14 cellular contexts compared by ENCODE assay signal in genomic region chr18:35282353-35282752, GRCh38. TPM values are rescaled to one million over a fixed set of nuclear protein-coding genes. Genes with fewer than 3 reads are reported as not detected.
DNase-seq lines count a peak whose midpoint lies in the region; ATAC-seq and TF ChIP-seq lines count a peak whose summit lies in the region.
"Had no signal": no experiment of that assay in that cellular context is flagged by ENCODE, and none has a peak within 500 bp of the region (broad histone marks: within the 10 kb centered on the region; RNA-seq: fewer than 3 reads in every experiment).

No MANE protein-coding gene starts in this region.

- H3K4me3 Mint-ChIP-seq in CD4-positive, alpha-beta memory T cell = no peak overlapping the region

- ATAC-seq in GM19328 (IDR thresholded peaks at IDR 0.05; ENCODE audit: unreplicated experiment) = no peak

- peaks cover 0 to 13% (median under 1%) of the 10 kb centered on the region in 8 donors for H3K9me3 Mint-ChIP-seq in CD4-positive, alpha-beta memory T cell

- no peaks in the 10 kb centered on the region for H3K4me1 ChIP-seq in CD4-positive, alpha-beta memory T cell (ENCODE audit: insufficient read depth, low read length)
- H3K4me1 ChIP-seq: Peyer's patch had no signal

- H3K9me3 ChIP-seq in CD4-positive, alpha-beta memory T cell (ENCODE audit: control insufficient read depth in 1 of 2, low read length in 2 of 2) = no peaks in the 10 kb centered on the region
- H3K9me3 ChIP-seq: Peyer's patch had no signal

- DNase-seq in AG09319 (ENCODE audit: extremely low read depth, low read depth) (peak; percentile 44), HS-27A (ENCODE audit: low read depth) (peak; percentile 79), astrocyte of the spinal cord (ENCODE audit: low read depth, low spot score) (peak; percentile 74), iris pigment epithelial cell (ENCODE audit: low read depth) (peak; percentile 93), D341Med (ENCODE audit: low spot score) (no peak), mucosa of gallbladder (ENCODE audit: low spot score) (no peak)
- no peak for DNase-seq in CD4-positive, alpha-beta memory T cell
- DNase-seq: activated CD8-positive, alpha-beta memory T cell treated with anti-CD3 and anti-CD28 coated beads, Interleukin-2, amount 50 U/mL, for 48 hours; left cardiac atrium; NCI-H2171 treated with DMSO at 0.1 percent for 48 hours; nucleus accumbens; Peyer's patch had no signal

- H3K4me1 Mint-ChIP-seq in CD4-positive, alpha-beta memory T cell = peaks cover 0 to 12% (median 6%) of the 10 kb centered on the region in 4 donors
- H3K4me1 Mint-ChIP-seq: brain had no signal

- TF ChIP-seq CTCF in AG09319 (IDR thresholded peaks at IDR 0.05; ENCODE audit: low read depth, low read length) = no peak
- no peak for TF ChIP-seq CTCF in astrocyte of the spinal cord (IDR thresholded peaks at IDR 0.05; ENCODE audit: low read depth, low read length)

- peak overlapping the region in 1 of 7 donors; percentile 32 for H3K27ac Mint-ChIP-seq in CD4-positive, alpha-beta memory T cell
- H3K27ac Mint-ChIP-seq: brain had no signal

- H3K4me3 ChIP-seq in astrocyte of the spinal cord (ENCODE audit: low read depth, low read length) = no peak overlapping the region
- H3K4me3 ChIP-seq in CD4-positive, alpha-beta memory T cell (ENCODE audit: low read length in 2 of 2) = no peak overlapping the region
- H3K4me3 ChIP-seq: Peyer's patch had no signal

- intact Hi-C loops in CD4-positive, alpha-beta memory T cell (cut with micrococcal nuclease) = no loop called here

- no peaks in the 10 kb centered on the region for H3K27me3 Mint-ChIP-seq in CD4-positive, alpha-beta memory T cell
- H3K27me3 Mint-ChIP-seq: brain had no signal

- CTCF ChIA-PET in CD4-positive, alpha-beta memory T cell (lab: Charles Lee; ENCODE audit: partially characterized antibody) = interaction anchor here (1.3 kb wide), 1 partner anchor 104 kb away, joined by 3 read pairs; no protein-coding TSS in a partner anchor

- POLR2A ChIA-PET in CD4-positive, alpha-beta memory T cell (lab: Charles Lee; ENCODE audit: partially characterized antibody) = interaction anchor here (0.6 kb wide), 1 partner anchor 8 kb away, joined by 3 read pairs; the partner anchor contains the start of gene ZSCAN30

- in situ Hi-C loops in astrocyte of the spinal cord (cut with HindIII; ENCODE audit: low sequenced_read_pairs) = no loop called here

- no peaks in the 10 kb centered on the region for H3K36me3 ChIP-seq in CD4-positive, alpha-beta memory T cell (ENCODE audit: insufficient read depth, low read length)
- H3K36me3 ChIP-seq: Peyer's patch had no signal

- H3K27me3 ChIP-seq in CD4-positive, alpha-beta memory T cell (ENCODE audit: insufficient read depth, low read length) = no peaks in the 10 kb centered on the region
- H3K27me3 ChIP-seq: Peyer's patch had no signal

- peaks cover 12 to 27% of the 10 kb centered on the region in 2 donors for H3K36me3 Mint-ChIP-seq in CD4-positive, alpha-beta memory T cell

- H3K27ac ChIP-seq in CD4-positive, alpha-beta memory T cell (ENCODE audit: low read depth, low read length) = no peak overlapping the region
- H3K27ac ChIP-seq: Peyer's patch had no signal

RNA-seq across cellular contexts. Expression of gene ZSCAN30, which starts 7.7 kb away (rescaled TPM):
- 17.9 TPM for total RNA-seq in mucosa of gallbladder
- total RNA-seq in CD4-positive, alpha-beta memory T cell = 10 to 100 TPM; 16.9 to 18.4 TPM
- polyA plus RNA-seq in CD4-positive, alpha-beta memory T cell = 1 to 10 TPM; 2.6 to 5.6 TPM

RNA-seq across cellular contexts. Expression of gene ZNF397, which starts 41.5 kb away (rescaled TPM):
- total RNA-seq in mucosa of gallbladder = 33.1 TPM
- total RNA-seq in CD4-positive, alpha-beta memory T cell = 10 to 100 TPM; 56.1 to 58.5 TPM
- polyA plus RNA-seq in CD4-positive, alpha-beta memory T cell = 1 to 10 TPM; 4.6 to 7.4 TPM

Comparison
In these comparisons a context has a peak if more than half of its experiments do, and no peak if none do; other contexts are left out.
1. DNase-seq: peak in AG09319 (single experiment), HS-27A (single experiment), astrocyte of the spinal cord (single experiment) and iris pigment epithelial cell (single experiment); none in D341Med (single experiment), mucosa of gallbladder (single experiment) and CD4-positive, alpha-beta memory T cell (0 of 5).